ENCODE assay signal across 8 cellular contexts in genomic region chr12:51392556-51393237, GRCh38. TPM values are rescaled to one million over a fixed set of nuclear protein-coding genes. Genes with fewer than 3 reads are reported as not detected.
DNase-seq lines count a peak whose midpoint lies in the region; ATAC-seq and TF ChIP-seq lines count a peak whose summit lies in the region.

No MANE protein-coding gene starts in this region.

- no peak overlapping the region for H3K56ac ChIP-seq in H9 (ENCODE audit: insufficient read length, low read depth, low read length)

- no peak overlapping the region for H2BK120ac ChIP-seq in H9 (ENCODE audit: low read depth, low read length, poor library complexity, severe bottlenecking)

- H2BK15ac ChIP-seq in H9 (ENCODE audit: low read depth, low read length), result no peak overlapping the region

- no peaks in the 10 kb centered on the region; the same call in 1 of the 2 replicates for H3K27me3 Mint-ChIP-seq in H9 (ENCODE audit: low read depth)
- H3K27me3 Mint-ChIP-seq in activated B cell treated with CpG ODN at 0.5 μM for 24 hours, result no peaks in the 10 kb centered on the region

- H3K4me1 ChIP-seq in H9 (ENCODE audit: insufficient read depth, low read length) (peaks cover 3% of the 10 kb centered on the region; the same call in 1 of the 2 replicates), spleen (peaks cover 24 to 94% (median 82%) of the 10 kb centered on the region in 6 donors), OCI-LY7 (ENCODE audit: insufficient read depth, low read length, poor library complexity, severe bottlenecking) (peaks cover 4% of the 10 kb centered on the region)

- no peaks in the 10 kb centered on the region for H4K20me1 ChIP-seq in H9 (ENCODE audit: control insufficient read depth, insufficient read depth, insufficient read length)
- no peaks in the 10 kb centered on the region for H4K20me1 ChIP-seq in OCI-LY7 (ENCODE audit: insufficient read depth, low read length)

- TF ChIP-seq CTCF in H9 (conservative IDR thresholded peaks at IDR 0.05) (no peak), activated B cell treated with CpG ODN at 0.5 μM for 24 hours (IDR thresholded peaks at IDR 0.05) (no peak), fibroblast of the aortic adventitia (IDR thresholded peaks at IDR 0.05; ENCODE audit: insufficient read depth, low read length) (peak; percentile 26), spleen (IDR thresholded peaks at IDR 0.05 in 8 of 11, conservative IDR thresholded peaks at IDR 0.05 in 3 of 11) (no peak), OCI-LY7 (conservative IDR thresholded peaks at IDR 0.05; ENCODE audit: low read length) (no peak)

- H3K4me3 Mint-ChIP-seq in H9 (peak overlapping the region; percentile 90 to 91), activated B cell treated with CpG ODN at 0.5 μM for 24 hours (peak overlapping the region; percentile 94)

- no peak overlapping the region for H4K5ac ChIP-seq in H9 (ENCODE audit: insufficient read length, low read depth, low read length)

- no peaks in the 10 kb centered on the region for H3K9me2 ChIP-seq in OCI-LY7 (ENCODE audit: insufficient read depth, low read length)

- H3K14ac ChIP-seq in H9 (ENCODE audit: insufficient read depth, low read length), result no peak overlapping the region

- no peak overlapping the region; a peak in 2 of 7 replicates for H3K27ac Mint-ChIP-seq in H9
- peak overlapping the region; percentile 85 for H3K27ac Mint-ChIP-seq in activated B cell treated with CpG ODN at 0.5 μM for 24 hours

- H3K9me3 Mint-ChIP-seq in H9 (no peaks in the 10 kb centered on the region), activated B cell treated with CpG ODN at 0.5 μM for 24 hours (no peaks in the 10 kb centered on the region)

- H2BK5ac ChIP-seq in H9 (ENCODE audit: insufficient read length, low read length), result no peak overlapping the region

- intact Hi-C loops in activated B cell treated with CpG ODN at 0.5 μM for 24 hours (cut with micrococcal nuclease), result loop anchor here (1.0 kb wide), 1 partner anchor 198 kb away; no protein-coding TSS in a partner anchor
- intact Hi-C loops in spleen (cut with DNase I; ENCODE audit: low total_unique reads), result no loop called here
- intact Hi-C loops in OCI-LY7 (cut with micrococcal nuclease; ENCODE audit: unreplicated experiment), result no loop called here

- H2AFZ ChIP-seq in H9 (ENCODE audit: low read length) (no peak overlapping the region), OCI-LY7 (ENCODE audit: low read length) (no peak overlapping the region)

- peaks cover 10% of the 10 kb centered on the region for H3K23me2 ChIP-seq in H9 (ENCODE audit: insufficient read length, low read depth, low read length, poor library complexity, severe bottlenecking)

- POLR2A ChIA-PET in activated B cell treated with CpG ODN at 0.5 μM for 24 hours (lab: Charles Lee), result interaction anchor here (0.7 to 6.0 kb wide), 5 partner anchors 12 to 35 kb away, joined by 4 to 76 read pairs (median 5); partner anchors contain the start of gene SLC4A8
- POLR2A ChIA-PET in OCI-LY7 (lab: Charles Lee), result no interaction called here

- no peak overlapping the region for H3K27ac ChIP-seq in H9 (ENCODE audit: insufficient read length, low read depth, low read length)
- peak overlapping the region in 6 of 8 donors; percentile 48 to 89 (median 82) for H3K27ac ChIP-seq in spleen
- H3K27ac ChIP-seq in OCI-LY7 (ENCODE audit: low read depth, low read length, poor library complexity, severe bottlenecking), result no peak overlapping the region

- no CpG with 5 or more reads among the region's 22 CpGs for WGBS in H9 (ENCODE audit: extremely low coverage, insufficient read length, low lambda C conversion rate)
- WGBS in spleen, 5 donors, result 41 to 49% (median 47%) methylated on average over 20 to 22 of the region's 22 CpGs

- no peak for TF ChIP-seq POLR2A in spleen (IDR thresholded peaks at IDR 0.05)

- H3K4me3 ChIP-seq in GM08714 (ENCODE audit: low read length) (peak overlapping the region; percentile 91; the same call in 1 of the 2 replicates), fibroblast of the aortic adventitia (ENCODE audit: low read depth, low read length) (no peak overlapping the region), spleen (peak overlapping the region; percentile 52 to 80 (median 70)), OCI-LY7 (ENCODE audit: low read depth, low read length, poor library complexity, severe bottlenecking) (no peak overlapping the region)

- H3K4ac ChIP-seq in H9 (ENCODE audit: low read depth, low read length), result no peak overlapping the region

- DNase-seq in H9 (peak; percentile 71), activated B cell treated with CpG ODN at 0.5 μM for 24 hours (no peak), fibroblast of the aortic adventitia (ENCODE audit: low read depth) (peak; percentile 35), spleen (no peak), hippocampal formation (lab: John Stamatoyannopoulos, UW) (no peak), OCI-LY7 (ENCODE audit: low spot score) (no peak)

- H4K91ac ChIP-seq in H9 (ENCODE audit: insufficient read length, low read depth, low read length), result no peak overlapping the region

- H3K9me3 ChIP-seq in H9 (ENCODE audit: control insufficient read depth, low read depth, low read length), result no peaks in the 10 kb centered on the region
- no peaks in the 10 kb centered on the region for H3K9me3 ChIP-seq in spleen
- no peaks in the 10 kb centered on the region for H3K9me3 ChIP-seq in OCI-LY7 (ENCODE audit: low read length)

- peak; percentile 26 for ATAC-seq in activated B cell treated with CpG ODN at 0.5 μM for 24 hours (ENCODE audit: low read depth)
- ATAC-seq in GM21737 (IDR thresholded peaks at IDR 0.05; ENCODE audit: unreplicated experiment), result no peak

- H2BK12ac ChIP-seq in H9 (ENCODE audit: insufficient read length, low read depth, low read length), result no peak overlapping the region

- H3K27me3 ChIP-seq in H9 (ENCODE audit: insufficient read depth, low read length), result no peaks in the 10 kb centered on the region
- H3K27me3 ChIP-seq in spleen (replicated peaks in 1 of 7), result peaks cover 0 to 14% (median 0%) of the 10 kb centered on the region in 7 donors

- H2AK5ac ChIP-seq in H9 (ENCODE audit: insufficient read length, low read length), result no peak overlapping the region

- H3K18ac ChIP-seq in H9 (ENCODE audit: insufficient read length, low read depth, low read length), result no peak overlapping the region

- BruUV-seq in OCI-LY7 (replicated peaks; lab: Mats Ljungman, UMichigan), result no TSS peak

- no peaks in the 10 kb centered on the region for H3K79me1 ChIP-seq in H9 (ENCODE audit: insufficient read depth, low read depth, low read length, poor library complexity, severe bottlenecking)

- H3K4me2 ChIP-seq in H9 (ENCODE audit: insufficient read depth, insufficient read length, low read length) (peak overlapping the region; percentile 79), OCI-LY7 (ENCODE audit: low read length) (no peak overlapping the region)

- no peak overlapping the region for H3K9ac ChIP-seq in H9 (ENCODE audit: extremely low read depth, insufficient read length, low read length)

- no peak overlapping the region for H3K23ac ChIP-seq in H9 (ENCODE audit: insufficient read length, low read depth, low read length)

- H3K79me2 ChIP-seq in H9 (ENCODE audit: insufficient read depth, low read length), result no peaks in the 10 kb centered on the region
- no peaks in the 10 kb centered on the region for H3K79me2 ChIP-seq in OCI-LY7 (ENCODE audit: insufficient read depth, low read depth, low read length)

- CTCF ChIA-PET in activated B cell treated with CpG ODN at 0.5 μM for 24 hours (lab: Charles Lee), result interaction anchor here (0.7 to 1.6 kb wide), 3 partner anchors 13 to 37 kb away, joined by 3 read pairs; no protein-coding TSS in a partner anchor
- CTCF ChIA-PET in OCI-LY7 (lab: Charles Lee; ENCODE audit: unreplicated experiment), result no interaction called here

- H3T11ph ChIP-seq in H9 (ENCODE audit: low read length), result no peak overlapping the region

- H4K8ac ChIP-seq in H9 (replicated peaks; ENCODE audit: insufficient read length, low read depth, low read length), result no peak overlapping the region

- H3K36me3 Mint-ChIP-seq in H9 (ENCODE audit: insufficient read depth in 1 of 3, low read depth in 3 of 3) (peaks cover 3 to 14% (median 9%) of the 10 kb centered on the region in 3 experiments; a peak in 6 of 7 replicates), activated B cell treated with CpG ODN at 0.5 μM for 24 hours (ENCODE audit: low read depth) (peaks cover 2% of the 10 kb centered on the region)

- H2BK20ac ChIP-seq in H9 (ENCODE audit: low read depth, low read length, poor library complexity, severe bottlenecking), result no peak overlapping the region

- H3K4me1 Mint-ChIP-seq in H9, result peaks cover 33 to 42% of the 10 kb centered on the region in 2 experiments
- H3K4me1 Mint-ChIP-seq in activated B cell treated with CpG ODN at 0.5 μM for 24 hours, result peaks cover 76% of the 10 kb centered on the region

- H3K36me3 ChIP-seq in spleen (no peaks in the 10 kb centered on the region), OCI-LY7 (ENCODE audit: insufficient read depth, low read length) (no peaks in the 10 kb centered on the region)

RNA-seq across cellular contexts. Expression of gene GALNT6, which starts 1.5 kb away (rescaled TPM):
- 9.8 and 11.0 TPM in 2 replicates for total RNA-seq in H9 (2021)
- 23.8 and 24.4 TPM in 2 replicates for total RNA-seq in activated B cell treated with CpG ODN at 0.5 μM for 24 hours
- total RNA-seq in fibroblast of the aortic adventitia (ENCODE audit: low replicate concordance), result 0.74 and 22.1 TPM in 2 replicates
- total RNA-seq in spleen, result 10 to 100 TPM; 15.6 to 29.4 (median 21.7) TPM
- polyA plus RNA-seq in spleen, result 1 to 10 TPM; 5.8 to 8.5 (median 6.8) TPM
- 0.41 and 1.4 TPM in 2 replicates for total RNA-seq in OCI-LY7 (2014; rRNA removed; shearing (Covaris generic))
- 4.8 and 5.5 TPM in 2 replicates for total RNA-seq in OCI-LY7 (2022)

RNA-seq across cellular contexts. Expression of gene SLC4A8, which starts 31.9 kb away (rescaled TPM):
- total RNA-seq in H9 (2021) (18.0 and 26.3 TPM in 2 replicates), activated B cell treated with CpG ODN at 0.5 μM for 24 hours (5.2 and 5.8 TPM in 2 replicates), fibroblast of the aortic adventitia (ENCODE audit: low replicate concordance) (4.7 and 8.4 TPM in 2 replicates), spleen (1 to 10 TPM; 4.3 to 9.7 (median 5.7) TPM), OCI-LY7 (2022) (6.7 and 9.8 TPM in 2 replicates)
- 1 to 10 TPM in 2 of 3 donors, under 1 TPM in 1; 0.88 to 1.8 (median 1.4) TPM for polyA plus RNA-seq in spleen
- total RNA-seq in OCI-LY7 (2014; rRNA removed; shearing (Covaris generic)), result 0.21 and 1.0 TPM in 2 replicates

RNA-seq across cellular contexts. Expression of gene CELA1, which starts 46.2 kb away (rescaled TPM):
- total RNA-seq in H9 (2021) (not detected in 2 replicates), activated B cell treated with CpG ODN at 0.5 μM for 24 hours (not detected in 2 replicates), fibroblast of the aortic adventitia (ENCODE audit: low replicate concordance) (0.25 TPM in 1 of 2 replicates, not detected in the other), spleen (not detected), OCI-LY7 (2022) (not detected in 2 replicates)
- polyA plus RNA-seq in spleen, result under 1 TPM in 1 of 3 donors, not detected in 2; 0.21 TPM
- not detected in 2 replicates for total RNA-seq in OCI-LY7 (2014; rRNA removed; shearing (Covaris generic))

Comparison
In these comparisons a context has a peak if more than half of its experiments do, and no peak if none do; other contexts are left out.
1. H3K4me3 ChIP-seq: peak in GM08714 (single experiment) and spleen (8 of 8); none in fibroblast of the aortic adventitia (single experiment) and OCI-LY7 (single experiment).
2. DNase-seq: peak in H9 (single experiment) and fibroblast of the aortic adventitia (single experiment); none in activated B cell treated with CpG ODN at 0.5 μM for 24 hours (single experiment), spleen (single experiment), hippocampal formation (0 of 2) and OCI-LY7 (single experiment).
3. H3K27ac ChIP-seq: peak in spleen (6 of 8); none in H9 (single experiment) and OCI-LY7 (single experiment).